1 cellular context compared by ENCODE assay signal in genomic region chr3:131172502-131172901, GRCh38.
A peak's percentile ranks its signal among the peaks of the same experiment; 100 is the strongest.
TF ChIP-seq lines count a peak whose summit lies in the region.

No MANE protein-coding gene starts in this region.

TF ChIP-seq in K562, 482 proteins besides CTCF, POLR2A, EP300 and RAD21 (continued from another document and continues in another):
- TF ChIP-seq, protein P1, sequence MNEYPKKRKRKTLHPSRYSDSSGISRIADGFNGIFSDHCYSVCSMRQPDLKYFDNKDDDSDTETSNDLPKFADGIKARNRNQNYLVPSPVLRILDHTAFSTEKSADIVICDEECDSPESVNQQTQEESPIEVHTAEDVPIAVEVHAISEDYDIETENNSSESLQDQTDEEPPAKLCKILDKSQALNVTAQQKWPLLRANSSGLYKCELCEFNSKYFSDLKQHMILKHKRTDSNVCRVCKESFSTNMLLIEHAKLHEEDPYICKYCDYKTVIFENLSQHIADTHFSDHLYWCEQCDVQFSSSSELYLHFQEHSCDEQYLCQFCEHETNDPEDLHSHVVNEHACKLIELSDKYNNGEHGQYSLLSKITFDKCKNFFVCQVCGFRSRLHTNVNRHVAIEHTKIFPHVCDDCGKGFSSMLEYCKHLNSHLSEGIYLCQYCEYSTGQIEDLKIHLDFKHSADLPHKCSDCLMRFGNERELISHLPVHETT (CRISPR knock-in tag; conservative IDR thresholded peaks at IDR 0.05 in 1 of 2, IDR thresholded peaks at IDR 0.05 in 1 of 2): peak in 1 of 2 experiments; percentile 89; a peak in 2 of 4 replicates
- 0 out of 2 replicates have a peak, but pooled peaks have one; percentile 29 for TF ChIP-seq ZNF41 (CRISPR knock-in tag; conservative IDR thresholded peaks at IDR 0.05)
- TF ChIP-seq GTF2A2 (tag; IDR thresholded peaks at IDR 0.05): peak; percentile 75; the same call in 1 of the 2 replicates
- 0 out of 2 replicates have a peak, but pooled peaks have one; percentile 31 for TF ChIP-seq ZNF584 (CRISPR knock-in tag; IDR thresholded peaks at IDR 0.05; ENCODE audit: low read depth)
- TF ChIP-seq, protein P2, sequence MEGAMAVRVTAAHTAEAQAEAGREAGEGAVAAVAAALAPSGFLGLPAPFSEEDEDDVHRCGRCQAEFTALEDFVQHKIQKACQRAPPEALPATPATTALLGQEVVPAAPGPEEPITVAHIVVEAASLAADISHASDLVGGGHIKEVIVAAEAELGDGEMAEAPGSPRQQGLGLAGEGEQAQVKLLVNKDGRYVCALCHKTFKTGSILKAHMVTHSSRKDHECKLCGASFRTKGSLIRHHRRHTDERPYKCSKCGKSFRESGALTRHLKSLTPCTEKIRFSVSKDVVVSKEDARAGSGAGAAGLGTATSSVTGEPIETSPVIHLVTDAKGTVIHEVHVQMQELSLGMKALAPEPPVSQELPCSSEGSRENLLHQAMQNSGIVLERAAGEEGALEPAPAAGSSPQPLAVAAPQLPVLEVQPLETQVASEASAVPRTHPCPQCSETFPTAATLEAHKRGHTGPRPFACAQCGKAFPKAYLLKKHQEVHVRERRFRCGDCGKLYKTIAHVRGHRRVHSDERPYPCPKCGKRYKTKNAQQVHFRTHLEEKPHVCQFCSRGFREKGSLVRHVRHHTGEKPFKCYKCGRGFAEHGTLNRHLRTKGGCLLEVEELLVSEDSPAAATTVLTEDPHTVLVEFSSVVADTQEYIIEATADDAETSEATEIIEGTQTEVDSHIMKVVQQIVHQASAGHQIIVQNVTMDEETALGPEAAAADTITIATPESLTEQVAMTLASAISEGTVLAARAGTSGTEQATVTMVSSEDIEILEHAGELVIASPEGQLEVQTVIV (CRISPR knock-in tag; IDR thresholded peaks at IDR 0.05; ENCODE audit: borderline replicate concordance): no peak
- no peak for TF ChIP-seq KAT7 (CRISPR knock-in tag; IDR thresholded peaks at IDR 0.05; ENCODE audit: borderline replicate concordance)
- TF ChIP-seq ZNF224 (CRISPR knock-in tag; IDR thresholded peaks at IDR 0.05): no peak
- TF ChIP-seq MED1 (CRISPR knock-in tag; IDR thresholded peaks at IDR 0.05; ENCODE audit: borderline replicate concordance): no peak
- TF ChIP-seq NR4A1 (CRISPR knock-in tag; IDR thresholded peaks at IDR 0.05): no peak
- 0 out of 2 replicates have a peak, but pooled peaks have one; percentile 48 for TF ChIP-seq NR4A1 (tag; IDR thresholded peaks at IDR 0.05)
- no peak for TF ChIP-seq ZBTB7A (IDR thresholded peaks at IDR 0.05; ENCODE audit: borderline replicate concordance, control insufficient read depth, low read depth, low read length)
- 0 out of 2 replicates have a peak, but pooled peaks have one; percentile 41 for TF ChIP-seq ZKSCAN8 (CRISPR knock-in tag; IDR thresholded peaks at IDR 0.05)
- TF ChIP-seq, protein P3, sequence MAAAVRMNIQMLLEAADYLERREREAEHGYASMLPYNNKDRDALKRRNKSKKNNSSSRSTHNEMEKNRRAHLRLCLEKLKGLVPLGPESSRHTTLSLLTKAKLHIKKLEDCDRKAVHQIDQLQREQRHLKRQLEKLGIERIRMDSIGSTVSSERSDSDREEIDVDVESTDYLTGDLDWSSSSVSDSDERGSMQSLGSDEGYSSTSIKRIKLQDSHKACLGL (CRISPR knock-in tag; IDR thresholded peaks at IDR 0.05; ENCODE audit: borderline replicate concordance, poor library complexity, severe bottlenecking): no peak
- TF ChIP-seq EGR1 (conservative IDR thresholded peaks at IDR 0.05): no peak
- no peak for TF ChIP-seq TFAM (CRISPR knock-in tag; conservative IDR thresholded peaks at IDR 0.05)
- TF ChIP-seq ZNF589 (CRISPR knock-in tag; IDR thresholded peaks at IDR 0.05; ENCODE audit: low read depth): 0 out of 2 replicates have a peak, but pooled peaks have one; percentile 72
- no peak for TF ChIP-seq TEAD1 (CRISPR knock-in tag; IDR thresholded peaks at IDR 0.05)
- no peak for TF ChIP-seq TCFL5 (CRISPR knock-in tag; conservative IDR thresholded peaks at IDR 0.05)
- no peak for TF ChIP-seq ZNF23 (CRISPR knock-in tag; IDR thresholded peaks at IDR 0.05)
- peak; percentile 80 for TF ChIP-seq ZNF395 (CRISPR knock-in tag; IDR thresholded peaks at IDR 0.05)
- TF ChIP-seq BCLAF1 (IDR thresholded peaks at IDR 0.05; ENCODE audit: borderline replicate concordance in 1 of 2, control insufficient read depth in 1 of 2, low read depth in 2 of 2, low read length in 1 of 2): no peak
- peak; percentile 20; the same call in 1 of the 2 replicates for TF ChIP-seq ZNF239 (CRISPR knock-in tag; IDR thresholded peaks at IDR 0.05)
- peak; percentile 85 for TF ChIP-seq SMAD3 (CRISPR knock-in tag; conservative IDR thresholded peaks at IDR 0.05)
- TF ChIP-seq PTRF (tag; IDR thresholded peaks at IDR 0.05): no peak
- TF ChIP-seq, protein P4, sequence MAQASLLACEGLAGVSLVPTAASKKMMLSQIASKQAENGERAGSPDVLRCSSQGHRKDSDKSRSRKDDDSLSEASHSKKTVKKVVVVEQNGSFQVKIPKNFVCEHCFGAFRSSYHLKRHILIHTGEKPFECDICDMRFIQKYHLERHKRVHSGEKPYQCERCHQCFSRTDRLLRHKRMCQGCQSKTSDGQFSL (CRISPR knock-in tag; IDR thresholded peaks at IDR 0.05): no peak
- TF ChIP-seq, protein P4 (tag; IDR thresholded peaks at IDR 0.05): peak in 1 of 2 experiments; percentile 67; a peak in 1 of 4 replicates
- TF ChIP-seq ZNF175 (CRISPR knock-in tag; IDR thresholded peaks at IDR 0.05; ENCODE audit: low read depth): peak; percentile 75; the same call in 1 of the 2 replicates
- TF ChIP-seq, protein P5, sequence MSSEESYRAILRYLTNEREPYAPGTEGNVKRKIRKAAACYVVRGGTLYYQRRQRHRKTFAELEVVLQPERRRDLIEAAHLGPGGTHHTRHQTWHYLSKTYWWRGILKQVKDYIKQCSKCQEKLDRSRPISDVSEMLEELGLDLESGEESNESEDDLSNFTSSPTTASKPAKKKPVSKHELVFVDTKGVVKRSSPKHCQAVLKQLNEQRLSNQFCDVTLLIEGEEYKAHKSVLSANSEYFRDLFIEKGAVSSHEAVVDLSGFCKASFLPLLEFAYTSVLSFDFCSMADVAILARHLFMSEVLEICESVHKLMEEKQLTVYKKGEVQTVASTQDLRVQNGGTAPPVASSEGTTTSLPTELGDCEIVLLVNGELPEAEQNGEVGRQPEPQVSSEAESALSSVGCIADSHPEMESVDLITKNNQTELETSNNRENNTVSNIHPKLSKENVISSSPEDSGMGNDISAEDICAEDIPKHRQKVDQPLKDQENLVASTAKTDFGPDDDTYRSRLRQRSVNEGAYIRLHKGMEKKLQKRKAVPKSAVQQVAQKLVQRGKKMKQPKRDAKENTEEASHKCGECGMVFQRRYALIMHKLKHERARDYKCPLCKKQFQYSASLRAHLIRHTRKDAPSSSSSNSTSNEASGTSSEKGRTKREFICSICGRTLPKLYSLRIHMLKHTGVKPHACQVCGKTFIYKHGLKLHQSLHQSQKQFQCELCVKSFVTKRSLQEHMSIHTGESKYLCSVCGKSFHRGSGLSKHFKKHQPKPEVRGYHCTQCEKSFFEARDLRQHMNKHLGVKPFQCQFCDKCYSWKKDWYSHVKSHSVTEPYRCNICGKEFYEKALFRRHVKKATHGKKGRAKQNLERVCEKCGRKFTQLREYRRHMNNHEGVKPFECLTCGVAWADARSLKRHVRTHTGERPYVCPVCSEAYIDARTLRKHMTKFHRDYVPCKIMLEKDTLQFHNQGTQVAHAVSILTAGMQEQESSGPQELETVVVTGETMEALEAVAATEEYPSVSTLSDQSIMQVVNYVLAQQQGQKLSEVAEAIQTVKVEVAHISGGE (CRISPR knock-in tag; IDR thresholded peaks at IDR 0.05): peak in 1 of 3 experiments; percentile 48; a peak in 1 of 6 replicates
- TF ChIP-seq, protein P6, sequence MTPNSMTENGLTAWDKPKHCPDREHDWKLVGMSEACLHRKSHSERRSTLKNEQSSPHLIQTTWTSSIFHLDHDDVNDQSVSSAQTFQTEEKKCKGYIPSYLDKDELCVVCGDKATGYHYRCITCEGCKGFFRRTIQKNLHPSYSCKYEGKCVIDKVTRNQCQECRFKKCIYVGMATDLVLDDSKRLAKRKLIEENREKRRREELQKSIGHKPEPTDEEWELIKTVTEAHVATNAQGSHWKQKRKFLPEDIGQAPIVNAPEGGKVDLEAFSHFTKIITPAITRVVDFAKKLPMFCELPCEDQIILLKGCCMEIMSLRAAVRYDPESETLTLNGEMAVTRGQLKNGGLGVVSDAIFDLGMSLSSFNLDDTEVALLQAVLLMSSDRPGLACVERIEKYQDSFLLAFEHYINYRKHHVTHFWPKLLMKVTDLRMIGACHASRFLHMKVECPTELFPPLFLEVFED (CRISPR knock-in tag; conservative IDR thresholded peaks at IDR 0.05): 0 out of 2 replicates have a peak, but pooled peaks have one; percentile 46
- TF ChIP-seq ZNF766 (CRISPR knock-in tag; conservative IDR thresholded peaks at IDR 0.05): peak; percentile 77; the same call in 1 of the 2 replicates
- TF ChIP-seq KDM1A (IDR thresholded peaks at IDR 0.05): no peak
- TF ChIP-seq ELF2 (CRISPR knock-in tag; IDR thresholded peaks at IDR 0.05): no peak
- TF ChIP-seq, protein P7, sequence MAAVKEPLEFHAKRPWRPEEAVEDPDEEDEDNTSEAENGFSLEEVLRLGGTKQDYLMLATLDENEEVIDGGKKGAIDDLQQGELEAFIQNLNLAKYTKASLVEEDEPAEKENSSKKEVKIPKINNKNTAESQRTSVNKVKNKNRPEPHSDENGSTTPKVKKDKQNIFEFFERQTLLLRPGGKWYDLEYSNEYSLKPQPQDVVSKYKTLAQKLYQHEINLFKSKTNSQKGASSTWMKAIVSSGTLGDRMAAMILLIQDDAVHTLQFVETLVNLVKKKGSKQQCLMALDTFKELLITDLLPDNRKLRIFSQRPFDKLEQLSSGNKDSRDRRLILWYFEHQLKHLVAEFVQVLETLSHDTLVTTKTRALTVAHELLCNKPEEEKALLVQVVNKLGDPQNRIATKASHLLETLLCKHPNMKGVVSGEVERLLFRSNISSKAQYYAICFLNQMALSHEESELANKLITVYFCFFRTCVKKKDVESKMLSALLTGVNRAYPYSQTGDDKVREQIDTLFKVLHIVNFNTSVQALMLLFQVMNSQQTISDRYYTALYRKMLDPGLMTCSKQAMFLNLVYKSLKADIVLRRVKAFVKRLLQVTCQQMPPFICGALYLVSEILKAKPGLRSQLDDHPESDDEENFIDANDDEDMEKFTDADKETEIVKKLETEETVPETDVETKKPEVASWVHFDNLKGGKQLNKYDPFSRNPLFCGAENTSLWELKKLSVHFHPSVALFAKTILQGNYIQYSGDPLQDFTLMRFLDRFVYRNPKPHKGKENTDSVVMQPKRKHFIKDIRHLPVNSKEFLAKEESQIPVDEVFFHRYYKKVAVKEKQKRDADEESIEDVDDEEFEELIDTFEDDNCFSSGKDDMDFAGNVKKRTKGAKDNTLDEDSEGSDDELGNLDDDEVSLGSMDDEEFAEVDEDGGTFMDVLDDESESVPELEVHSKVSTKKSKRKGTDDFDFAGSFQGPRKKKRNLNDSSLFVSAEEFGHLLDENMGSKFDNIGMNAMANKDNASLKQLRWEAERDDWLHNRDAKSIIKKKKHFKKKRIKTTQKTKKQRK (IDR thresholded peaks at IDR 0.05; ENCODE audit: borderline replicate concordance, low read depth, low read length): no peak
- TF ChIP-seq SP1 (CRISPR knock-in tag; IDR thresholded peaks at IDR 0.05): no peak
- TF ChIP-seq NFATC3 (IDR thresholded peaks at IDR 0.05): no peak
- TF ChIP-seq FOS (IDR thresholded peaks at IDR 0.05; ENCODE audit: extremely low read depth, insufficient read length): no peak
